In genomic region chr1:35509558-35509957, GRCh38 we compare ENCODE assay signal across 22 cellular contexts.
"Had no signal": no experiment of that assay in that cellular context is flagged by ENCODE, and none has a peak within 500 bp of the region (broad histone marks: within the 10 kb centered on the region; RNA-seq: fewer than 3 reads in every experiment).

No MANE protein-coding gene starts in this region.

- H3K27ac Mint-ChIP-seq: activated CD8-positive, alpha-beta memory T cell treated with anti-CD3 and anti-CD28 coated beads, Interleukin-2, amount 10 ng/mL, durations not matched to agents 7 days and 5 days; activated naive CD4-positive, alpha-beta T cell treated with anti-CD3 and anti-CD28 coated beads, Interleukin-2, amount 50 U/mL, for 72 hours; activated T-cell treated with anti-CD3 and anti-CD28 coated beads, Interleukin-2, amount 50 U/mL, for 24 hours had no signal

- H3K27ac ChIP-seq: cardiac muscle cell, dorsolateral prefrontal cortex, left lung, neutrophil, right atrium auricular region, tibial nerve, vagina had no signal

- H3K27me3 Mint-ChIP-seq: activated CD8-positive, alpha-beta memory T cell treated with anti-CD3 and anti-CD28 coated beads, Interleukin-2, amount 10 ng/mL, durations not matched to agents 7 days and 5 days; activated T-cell treated with anti-CD3 and anti-CD28 coated beads, Interleukin-2, amount 50 U/mL, for 24 hours had no signal

- DNase-seq: activated CD4-positive, alpha-beta T cell treated with anti-CD3 and anti-CD28 coated beads, Interleukin-2, amount 50 U/mL, for 48 hours; activated CD8-positive, alpha-beta memory T cell treated with anti-CD3 and anti-CD28 coated beads, Interleukin-2, amount 10 ng/mL, durations not matched to agents 7 days and 5 days; activated effector memory CD4-positive, alpha-beta T cell treated with anti-CD3 and anti-CD28 coated beads, Interleukin-2, amount 50 U/mL, for 16 hours; activated T-cell treated with anti-CD3 and anti-CD28 coated beads, Interleukin-2, amount 50 U/mL, for 24 hours; dorsolateral prefrontal cortex; islet precursor cell; left lung; mammary epithelial cell; posterior cingulate gyrus; small intestine; stimulated activated CD4-positive, alpha-beta T cell treated with anti-CD3 and anti-CD28 coated beads, Interleukin-4, amount 100 ng/mL, for 4 hours; stimulated activated CD8-positive, alpha-beta memory T cell treated with anti-CD3 and anti-CD28 coated beads, Interleukin-4, amount 100 ng/mL, for 48 hours; stimulated activated naive CD4-positive, alpha-beta T cell treated with Interleukin-2 at 50 U/mL for 16 hours; substantia nigra had no signal

- ATAC-seq: activated CD8-positive, alpha-beta memory T cell treated with anti-CD3 and anti-CD28 coated beads, Interleukin-2, amount 10 ng/mL, durations not matched to agents 7 days and 5 days; activated naive CD4-positive, alpha-beta T cell treated with anti-CD3 and anti-CD28 coated beads, Interleukin-2, amount 50 U/mL, for 72 hours; esophagus mucosa; left lung had no signal

- H3K27me3 ChIP-seq: cardiac muscle cell, dorsolateral prefrontal cortex, left lung, neutrophil, right atrium auricular region, tibial nerve, vagina had no signal

- H3K9me3 ChIP-seq: left lung, neutrophil, right atrium auricular region, tibial nerve, vagina had no signal

- H3K4me3 ChIP-seq: cardiac muscle cell, dorsolateral prefrontal cortex, left lung, right atrium auricular region, tibial nerve, vagina had no signal

- FAIRE-seq: endometrium, small intestine had no signal

- H3K36me3 ChIP-seq: right atrium auricular region, vagina had no signal

- H3K4me3 Mint-ChIP-seq: activated CD8-positive, alpha-beta memory T cell treated with anti-CD3 and anti-CD28 coated beads, Interleukin-2, amount 10 ng/mL, durations not matched to agents 7 days and 5 days; activated T-cell treated with anti-CD3 and anti-CD28 coated beads, Interleukin-2, amount 50 U/mL, for 24 hours had no signal
